14 cellular contexts compared by ENCODE assay signal in the genomic region with DNA sequence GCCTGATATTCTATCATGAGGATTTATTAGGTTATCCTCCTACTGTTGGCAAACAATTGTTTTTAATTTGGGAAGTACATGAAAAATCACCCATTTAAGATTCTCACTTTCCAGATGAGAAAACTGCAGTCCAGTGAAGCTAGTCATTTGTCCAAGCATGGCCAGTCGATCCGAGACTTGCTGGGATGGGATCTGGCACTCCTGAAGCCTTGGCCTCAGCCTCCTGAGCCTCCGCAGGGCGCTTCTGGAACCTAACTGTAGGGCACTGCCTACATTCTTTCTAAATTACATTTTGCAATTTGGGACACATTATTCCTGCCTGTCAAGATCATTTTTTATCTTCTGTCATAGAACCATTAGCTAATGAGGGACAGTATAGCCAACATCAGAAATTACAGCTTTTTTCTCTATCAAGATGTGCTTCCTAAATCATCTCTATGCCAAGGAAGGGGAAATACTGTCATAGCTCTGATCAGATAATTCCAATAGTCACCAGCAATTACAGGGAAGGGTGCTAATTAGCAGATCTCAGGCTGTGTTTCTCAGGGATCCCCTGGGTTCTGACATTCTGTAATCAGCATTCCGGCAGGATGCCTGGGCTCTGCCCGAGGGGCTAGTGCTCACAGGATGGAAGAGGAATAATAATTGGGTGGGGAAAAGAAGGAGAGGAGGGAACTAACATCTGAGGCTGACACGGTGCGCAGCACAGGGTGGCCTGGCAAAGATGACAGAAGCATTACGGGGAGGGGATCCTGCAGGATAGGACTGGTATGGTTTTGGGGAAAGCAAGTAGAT. TPM values are rescaled to one million over a fixed set of nuclear protein-coding genes. Genes with fewer than 3 reads are reported as not detected.
DNase-seq lines count a peak whose midpoint lies in the region; TF ChIP-seq lines count a peak whose summit lies in the region.
"Had no signal": no experiment of that assay in that cellular context is flagged by ENCODE, and none has a peak within 500 bp of the region (broad histone marks: within the 10 kb centered on the region; RNA-seq: fewer than 3 reads in every experiment).

No MANE protein-coding gene starts in this region.

- H3K27me3 ChIP-seq in GM23248 (replicated peaks; ENCODE audit: insufficient read depth), result no peaks in the 10 kb centered on the region
- peaks cover 3% of the 10 kb centered on the region for H3K27me3 ChIP-seq in transverse colon
- H3K27me3 ChIP-seq: SJCRH30 had no signal

- peak overlapping the region; percentile 61 for H2AFZ ChIP-seq in GM23248

- H3F3A ChIP-seq in GM23248 (ENCODE audit: insufficient read depth), result peaks cover 25% of the 10 kb centered on the region

- H3K27ac Mint-ChIP-seq in brain (peak overlapping the region in 3 of 5 experiments; percentile 15 to 42 (median 17)), mesothelial cell of epicardium (peak overlapping the region; percentile 80)

- in situ Hi-C loops in GM23248 (cut with MboI) (no loop called here), transverse colon (cut with MboI; ENCODE audit: low pct_ligation_motif_present in 1 of 4, low pct_unique_long_range_greater_than_20kb in 1 of 4, low sequenced_read_pairs in 3 of 4) (loop anchor here in 1 of 4 donors (25.0 kb wide), 1 partner anchor 245 kb away; no protein-coding TSS in a partner anchor)

- TF ChIP-seq EP300 in transverse colon (IDR thresholded peaks at IDR 0.05; ENCODE audit: low read depth), result no peak

- H3K4me3 Mint-ChIP-seq in brain (no peak overlapping the region), mesothelial cell of epicardium (no peak overlapping the region)

- H3K4me3 ChIP-seq in AG10803 (ENCODE audit: low read length) (no peak overlapping the region), GM23248 (no peak overlapping the region), transverse colon (no peak overlapping the region)
- H3K4me3 ChIP-seq: SJCRH30 had no signal

- H3K9me3 Mint-ChIP-seq in brain (peaks cover 0 to 2% (median 0%) of the 10 kb centered on the region in 5 experiments), mesothelial cell of epicardium (no peaks in the 10 kb centered on the region)

- no peak for TF ChIP-seq POLR2A in transverse colon (IDR thresholded peaks at IDR 0.05)

- H3K36me3 Mint-ChIP-seq in brain (no peaks in the 10 kb centered on the region), mesothelial cell of epicardium (no peaks in the 10 kb centered on the region)

- H3K4me2 ChIP-seq in GM23248 (ENCODE audit: unreplicated experiment), result peak overlapping the region; percentile 40

- H3K79me2 ChIP-seq in GM23248 (ENCODE audit: insufficient read depth), result no peaks in the 10 kb centered on the region

- no peaks in the 10 kb centered on the region for H3K9me2 ChIP-seq in GM23248 (ENCODE audit: insufficient read depth)

- no peaks in the 10 kb centered on the region for H4K20me1 ChIP-seq in GM23248 (ENCODE audit: insufficient read depth)

- intact Hi-C loops in transverse colon (cut with DNase I; ENCODE audit: low total_unique reads), result no loop called here

- H3K36me3 ChIP-seq in GM23248 (ENCODE audit: low read depth) (no peaks in the 10 kb centered on the region), transverse colon (no peaks in the 10 kb centered on the region)
- H3K36me3 ChIP-seq: SJCRH30 had no signal

- H3K27me3 Mint-ChIP-seq in brain, result peaks cover 4% of the 10 kb centered on the region
- no peaks in the 10 kb centered on the region for H3K27me3 Mint-ChIP-seq in mesothelial cell of epicardium (ENCODE audit: low read depth)

- H3K4me1 ChIP-seq in GM23248 (ENCODE audit: insufficient read depth), result peaks cover 38% of the 10 kb centered on the region
- peaks cover 0 to 7% (median 0%) of the 10 kb centered on the region in 4 donors for H3K4me1 ChIP-seq in transverse colon

- H3K27ac ChIP-seq in GM23248, result peak overlapping the region; percentile 11
- no peak overlapping the region for H3K27ac ChIP-seq in transverse colon
- H3K27ac ChIP-seq: SJCRH30 had no signal

- DNase-seq in AG10803 (ENCODE audit: low read depth) (peak; percentile 44), GM23248 (peak; percentile 45), mesothelial cell of epicardium (ENCODE audit: low spot score in 2 of 2, unreplicated experiment in 2 of 2) (no peak), transverse colon (no peak), NCI-H1417 treated with DMSO at 0.1 percent for 48 hours (lab: John Stamatoyannopoulos, UW) (no peak), activated T-cell treated with anti-CD3 and anti-CD28 coated beads for 4 hours (no peak)
- DNase-seq: AML-193, HCEC 1CT, NCI-H1930, NCI-H2171 treated with DMSO at 0.1 percent for 48 hours, NCI-H774, RPMI8226, SJCRH30 had no signal

- H3K9me3 ChIP-seq in GM23248 (ENCODE audit: low read depth), result no peaks in the 10 kb centered on the region
- H3K9me3 ChIP-seq in transverse colon, result no peaks in the 10 kb centered on the region
- H3K9me3 ChIP-seq: SJCRH30 had no signal

- H3K9ac ChIP-seq in GM23248, result peak overlapping the region; percentile 27

- no peak for TF ChIP-seq CTCF in AG10803 (conservative IDR thresholded peaks at IDR 0.05; ENCODE audit: low read length)
- no peak for TF ChIP-seq CTCF in brain (conservative IDR thresholded peaks at IDR 0.05)
- TF ChIP-seq CTCF in mesothelial cell of epicardium (IDR thresholded peaks at IDR 0.05; ENCODE audit: unreplicated experiment), result no peak
- no peak for TF ChIP-seq CTCF in transverse colon (IDR thresholded peaks at IDR 0.05)

- 32 to 34% methylated on average over 9 of the region's 9 CpGs for WGBS in GM23248 (ENCODE audit: low coverage in 1 of 2, low lambda C conversion rate in 2 of 2, missing lambda C conversion rate in 2 of 2), 2 experiments
- 76 to 89% methylated on average over 4 to 9 of the region's 9 CpGs for WGBS in transverse colon (ENCODE audit: low coverage in 1 of 2), 2 donors

- peaks cover 24% of the 10 kb centered on the region for H3K4me1 Mint-ChIP-seq in brain
- H3K4me1 Mint-ChIP-seq in mesothelial cell of epicardium, result peaks cover 45% of the 10 kb centered on the region

RNA-seq across cellular contexts. Expression of gene ANAPC13, which starts 28.3 kb away (rescaled TPM):
- 93.5 and 108 TPM in 2 replicates for total RNA-seq in GM23248 (2014; rRNA removed; shearing (Covaris generic))
- 197 and 201 TPM in 2 replicates for polyA plus RNA-seq in GM23248 (2016; fragmentation: Nextera tagmentation; extraction: Ambion mirVana)
- 81.3 TPM for polyA plus RNA-seq in brain (ENCODE audit: insufficient read depth, low read depth, low replicate concordance)
- total RNA-seq in mesothelial cell of epicardium, result 63.0 to 64.7 TPM (median 63.1 TPM) in 3 replicates
- 10 to 100 TPM in 3 of 4 donors, 1 to 10 TPM in 1; 5.6 to 81.0 (median 29.3) TPM for total RNA-seq in transverse colon

RNA-seq across cellular contexts. Expression of gene CEP63, which starts 28.3 kb away (rescaled TPM):
- 12.6 and 21.0 TPM in 2 replicates for total RNA-seq in GM23248 (2014; rRNA removed; shearing (Covaris generic))
- 28.8 and 29.7 TPM in 2 replicates for polyA plus RNA-seq in GM23248 (2016; fragmentation: Nextera tagmentation; extraction: Ambion mirVana)
- polyA plus RNA-seq in brain (ENCODE audit: insufficient read depth, low read depth, low replicate concordance), result 16.6 TPM
- total RNA-seq in mesothelial cell of epicardium, result 20.8 to 23.5 TPM (median 22.5 TPM) in 3 replicates
- total RNA-seq in transverse colon, result 10 to 100 TPM; 12.1 to 29.2 (median 16.9) TPM

Comparison
In these comparisons a context has a peak if more than half of its experiments do, and no peak if none do; other contexts are left out.
1. DNase-seq: peak in AG10803 (single experiment) and GM23248 (single experiment); none in mesothelial cell of epicardium (0 of 2), transverse colon (single experiment), NCI-H1417 treated with DMSO at 0.1 percent for 48 hours (single experiment) and activated T-cell treated with anti-CD3 and anti-CD28 coated beads for 4 hours (single experiment).